17 cellular contexts compared by ENCODE assay signal in genomic region chr4:6035786-6036185, GRCh38. TPM values are rescaled to one million over a fixed set of nuclear protein-coding genes. Genes with fewer than 3 reads are reported as not detected.
DNase-seq lines count a peak whose midpoint lies in the region; ATAC-seq, FAIRE-seq and TF ChIP-seq lines count a peak whose summit lies in the region.
"Had no signal": no experiment of that assay in that cellular context is flagged by ENCODE, and none has a peak within 500 bp of the region (broad histone marks: within the 10 kb centered on the region; RNA-seq: fewer than 3 reads in every experiment).

No MANE protein-coding gene starts in this region.

- peaks cover 2% of the 10 kb centered on the region; the same call in 1 of the 2 replicates for H3K23me2 ChIP-seq in H1 (ENCODE audit: low read depth, low read length)

- TF ChIP-seq POLR2A in H1 (IDR thresholded peaks at IDR 0.05; ENCODE audit: control extremely low read depth in 1 of 2, low read depth in 2 of 2, low read length in 2 of 2), result no peak

- no peak overlapping the region; the same call in 1 of the 2 replicates for H4K8ac ChIP-seq in H1 (ENCODE audit: extremely low read depth, insufficient read depth, low read length)
- no peak overlapping the region for H4K8ac ChIP-seq in neuronal stem cell (ENCODE audit: low read depth, low read length)

- no peak for TF ChIP-seq CTCF in H1 (IDR thresholded peaks at IDR 0.05; ENCODE audit: control extremely low read depth in 1 of 3, insufficient read depth in 1 of 3, low read depth in 1 of 3, low read length in 3 of 3)

- no peak overlapping the region for H3K9ac ChIP-seq in H1 (replicated peaks in 1 of 4; ENCODE audit: extremely low read depth in 1 of 4, low read depth in 3 of 4, low read length in 3 of 4)
- no peak overlapping the region for H3K9ac ChIP-seq in neuronal stem cell (ENCODE audit: low read depth, low read length, poor library complexity)

- no peak overlapping the region for H3K56ac ChIP-seq in H1 (replicated peaks; ENCODE audit: insufficient read length, low read depth, low read length)

- H3K4me2 ChIP-seq in H1 (ENCODE audit: insufficient read depth in 1 of 2, low read depth in 2 of 2, low read length in 2 of 2) (no peak overlapping the region), neuronal stem cell (ENCODE audit: insufficient read depth, low read length, poor library complexity, severe bottlenecking) (no peak overlapping the region)

- H2BK5ac ChIP-seq in H1 (ENCODE audit: low read depth, low read length) (no peak overlapping the region), neuronal stem cell (ENCODE audit: low read length) (no peak overlapping the region)

- no peak overlapping the region for H3K14ac ChIP-seq in H1 (ENCODE audit: insufficient read length)
- no peak overlapping the region for H3K14ac ChIP-seq in neuronal stem cell (ENCODE audit: low read length)

- DNase-seq in H7, result peak; percentile 61
- no peak for DNase-seq in H1 (ENCODE audit: low read depth in 1 of 2, low spot score in 2 of 2)
- no peak for DNase-seq in neuronal stem cell (ENCODE audit: low spot score)
- DNase-seq in head of caudate nucleus, result no peak
- DNase-seq in T-helper 9 cell, result no peak
- DNase-seq: BE2C; C1 segment of cervical spinal cord; Caco-2; CD4-positive, alpha-beta T cell; GOT3 had no signal

- no peak overlapping the region for H3K4me3 ChIP-seq in H7 (ENCODE audit: insufficient read depth, low read depth, low read length)
- no peak overlapping the region for H3K4me3 ChIP-seq in H1 (ENCODE audit: extremely low read depth in 1 of 4, insufficient read depth in 2 of 4, low read depth in 3 of 4, low read length in 4 of 4)
- no peak overlapping the region for H3K4me3 ChIP-seq in neuronal stem cell (ENCODE audit: low read length in 2 of 2)
- H3K4me3 ChIP-seq: HAP-1 had no signal

- no peak overlapping the region for H4K5ac ChIP-seq in H1 (ENCODE audit: insufficient read length, low read depth, low read length)

- FAIRE-seq in H1 (lab: Jason Lieb, UNC), result no peak
- FAIRE-seq: D721Med, G401.6, GM12892, GM18507 had no signal

- CTCF ChIA-PET in H1 (lab: Charles Lee; ENCODE audit: partially characterized antibody), result interaction anchor here (6.7 kb wide), 1 partner anchor 16 kb away, joined by 64 read pairs; the partner anchor contains the start of gene C4orf50

- H4K91ac ChIP-seq in H1 (replicated peaks; ENCODE audit: insufficient read length, low read length), result no peak overlapping the region
- H4K91ac ChIP-seq in neuronal stem cell (ENCODE audit: low read depth, low read length, poor library complexity), result no peak overlapping the region

- H3K4me1 ChIP-seq in H1 (replicated peaks in 1 of 4; ENCODE audit: control insufficient read depth in 3 of 4, insufficient read depth in 4 of 4, low read length in 3 of 4) (peaks cover 0 to 4% (median 3%) of the 10 kb centered on the region in 4 experiments; a peak in 3 of 7 replicates), neuronal stem cell (ENCODE audit: control insufficient read depth in 2 of 2, insufficient read depth in 1 of 2, low read depth in 1 of 2, low read length in 2 of 2) (peaks cover 0 to 5% of the 10 kb centered on the region in 2 donors)
- H3K4me1 ChIP-seq: BE2C, Caco-2, HAP-1 had no signal

- H2BK20ac ChIP-seq in H1 (ENCODE audit: low read length), result no peak overlapping the region

- no peaks in the 10 kb centered on the region for H4K20me1 ChIP-seq in H1 (replicated peaks in 1 of 2; ENCODE audit: control insufficient read depth in 1 of 2, insufficient read depth in 2 of 2, low read length in 2 of 2)

- H3K27me3 ChIP-seq in H7 (ENCODE audit: control insufficient read depth, insufficient read depth, low read length), result peaks cover 4% of the 10 kb centered on the region; the same call in 1 of the 2 replicates
- H3K27me3 ChIP-seq in H1 (replicated peaks in 1 of 4; ENCODE audit: control insufficient read depth in 3 of 4, extremely low read depth in 1 of 4, insufficient read depth in 3 of 4, low read length in 3 of 4), result no peaks in the 10 kb centered on the region; a peak in 1 of 7 replicates
- H3K27me3 ChIP-seq in neuronal stem cell (ENCODE audit: control insufficient read depth in 3 of 3, insufficient read depth in 3 of 3, low read depth in 1 of 3, low read length in 3 of 3), result peaks cover 0 to 6% (median 0%) of the 10 kb centered on the region in 3 experiments
- H3K27me3 ChIP-seq: BE2C had no signal

- H2AK5ac ChIP-seq in H1 (ENCODE audit: low read depth, low read length) (no peak overlapping the region), neuronal stem cell (ENCODE audit: low read depth, low read length) (peak overlapping the region; percentile 69)

- no peak overlapping the region for H2BK12ac ChIP-seq in H1 (ENCODE audit: low read depth, low read length)
- H2BK12ac ChIP-seq in neuronal stem cell (ENCODE audit: low read length), result no peak overlapping the region

- POLR2A ChIA-PET in H1 (lab: Charles Lee; ENCODE audit: partially characterized antibody), result no interaction called here

- H3K4ac ChIP-seq in H1 (replicated peaks; ENCODE audit: insufficient read length, low read depth, low read length) (no peak overlapping the region), neuronal stem cell (ENCODE audit: low read length) (no peak overlapping the region)

- no peak for ATAC-seq in HG03175 (IDR thresholded peaks at IDR 0.05; ENCODE audit: unreplicated experiment)

- H3K27ac ChIP-seq in H1 (ENCODE audit: low read depth, low read length) (no peak overlapping the region), neuronal stem cell (replicated peaks; ENCODE audit: low read length) (no peak overlapping the region)

- TF ChIP-seq RAD21 in H1 (IDR thresholded peaks at IDR 0.05 in 1 of 2, conservative IDR thresholded peaks at IDR 0.05 in 1 of 2; ENCODE audit: low read depth in 2 of 2, low read length in 2 of 2), result no peak

- H2BK120ac ChIP-seq in H1 (replicated peaks; ENCODE audit: low read depth, low read length) (no peak overlapping the region), neuronal stem cell (ENCODE audit: low read depth, low read length) (no peak overlapping the region)

- H2AFZ ChIP-seq in H1 (ENCODE audit: low read length), result no peak overlapping the region
- no peak overlapping the region for H2AFZ ChIP-seq in neuronal stem cell (ENCODE audit: low read length)

- no peak for TF ChIP-seq EP300 in H1 (IDR thresholded peaks at IDR 0.05; ENCODE audit: borderline replicate concordance in 1 of 2, low read depth in 2 of 2, low read length in 2 of 2)

- H3K9me3 ChIP-seq in H1 (ENCODE audit: insufficient read depth in 2 of 2, low read depth in 1 of 2, low read length in 1 of 2), result no peaks in the 10 kb centered on the region
- H3K9me3 ChIP-seq in neuronal stem cell (replicated peaks in 1 of 2; ENCODE audit: control insufficient read depth in 2 of 2, insufficient read depth in 1 of 2, low read depth in 1 of 2, low read length in 2 of 2), result no peaks in the 10 kb centered on the region
- H3K9me3 ChIP-seq: BE2C, Caco-2, HAP-1 had no signal

- WGBS in H1 (ENCODE audit: extremely low coverage in 1 of 2, insufficient coverage in 1 of 2, insufficient read length in 1 of 2, insufficient replicate concordance in 2 of 2, low coverage in 1 of 2, low lambda C conversion rate in 2 of 2, missing lambda C conversion rate in 1 of 2), 2 experiments, result 95% methylated on average over 11 of the region's 16 CpGs; no CpG with 5 or more reads in 1 of the 2 experiments
- WGBS in neuronal stem cell (ENCODE audit: extremely low coverage in 2 of 2, insufficient read length in 2 of 2, insufficient replicate concordance in 1 of 2), 2 donors, result no CpG with 5 or more reads among the region's 16 CpGs

- no peaks in the 10 kb centered on the region for H3K79me2 ChIP-seq in H1 (ENCODE audit: control insufficient read depth in 1 of 2, insufficient read depth in 2 of 2, low read length in 2 of 2)

- H3K23ac ChIP-seq in H1 (ENCODE audit: insufficient read length), result no peak overlapping the region
- H3K23ac ChIP-seq in neuronal stem cell (ENCODE audit: low read depth, low read length, poor library complexity), result peak overlapping the region; percentile 70

- intact Hi-C loops in head of caudate nucleus (cut with DNase I), result no loop called here

- H2BK15ac ChIP-seq in H1 (ENCODE audit: low read length) (no peak overlapping the region), neuronal stem cell (ENCODE audit: low read length) (no peak overlapping the region)

- H3K36me3 ChIP-seq in H7 (replicated peaks; ENCODE audit: control insufficient read depth, insufficient read depth, low read length) (no peaks in the 10 kb centered on the region), H1 (ENCODE audit: control insufficient read depth in 2 of 4, insufficient read depth in 4 of 4, low read length in 3 of 4) (no peaks in the 10 kb centered on the region), neuronal stem cell (replicated peaks in 1 of 2; ENCODE audit: control insufficient read depth in 2 of 2, insufficient read depth in 2 of 2, low read length in 2 of 2) (no peaks in the 10 kb centered on the region)
- H3K36me3 ChIP-seq: BE2C, HAP-1 had no signal

- H3K18ac ChIP-seq in H1 (ENCODE audit: extremely low read depth, low read length) (0 out of 2 replicates have a peak overlapping the region, but pooled peaks have one; percentile 63), neuronal stem cell (ENCODE audit: low read length) (peak overlapping the region; percentile 52)

- H3K79me1 ChIP-seq in H1 (ENCODE audit: low read depth, low read length) (no peaks in the 10 kb centered on the region), neuronal stem cell (ENCODE audit: low read depth, low read length) (no peaks in the 10 kb centered on the region)

TF ChIP-seq in H1, 55 proteins besides CTCF, POLR2A, EP300 and RAD21:
- TF ChIP-seq, protein P1, sequence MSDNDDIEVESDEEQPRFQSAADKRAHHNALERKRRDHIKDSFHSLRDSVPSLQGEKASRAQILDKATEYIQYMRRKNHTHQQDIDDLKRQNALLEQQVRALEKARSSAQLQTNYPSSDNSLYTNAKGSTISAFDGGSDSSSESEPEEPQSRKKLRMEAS (IDR thresholded peaks at IDR 0.05), result no peak
- TF ChIP-seq HDAC6 (IDR thresholded peaks at IDR 0.05; ENCODE audit: low read depth, low read length) (no peak), SUZ12 (IDR thresholded peaks at IDR 0.05; ENCODE audit: low read length) (no peak)

RNA-seq across cellular contexts. Expression of gene C4orf50, which starts 17.6 kb away (rescaled TPM):
- 0.10 and 0.11 TPM in 2 replicates for total RNA-seq in H7 (2014; rRNA removed; shearing (Covaris generic))
- 0.22 and 0.23 TPM in 2 replicates for total RNA-seq in H1 (2021; fragmentation: NEBNext Ultra II Directional; extraction: Animal tissue kit (Norgen Biotek cat#: 25700))
- 0.08 and 0.16 TPM in 2 replicates for polyA plus RNA-seq in H1 (2011; rRNA removed)
- 0.14 TPM for polyA plus RNA-seq in H1 (2011; cell fraction: cytosol; rRNA removed)
- 0.44 TPM for polyA plus RNA-seq in H1 (2011; cell fraction: nucleus; rRNA removed)
- 0.15 to 0.25 TPM (median 0.20 TPM) in 4 replicates for polyA plus RNA-seq in H1 (2012, experiment 1 of 2)
- 0.04 TPM for polyA plus RNA-seq in H1 (2012, experiment 2 of 2)
- polyA plus RNA-seq in H1 (2013, experiment 1 of 2), result 0.06 TPM
- 0.09 TPM for polyA plus RNA-seq in H1 (2013, experiment 2 of 2)
- 0.32 and 0.46 TPM in 2 replicates for polyA minus RNA-seq in H1 (2011; rRNA and poly(A)+ RNA removed)
- polyA minus RNA-seq in H1 (2011; cell fraction: cytosol; rRNA and poly(A)+ RNA removed), result 0.22 TPM
- 0.70 TPM for polyA minus RNA-seq in H1 (2011; cell fraction: nucleus; rRNA and poly(A)+ RNA removed)
- polyA plus RNA-seq in neuronal stem cell (2013, experiment 1 of 2), result 0.01 TPM
- 0.01 TPM for polyA plus RNA-seq in neuronal stem cell (2013, experiment 2 of 2)
- total RNA-seq: Caco-2, HT-29 had no signal
